In genomic region chr4:152187693-152188092, GRCh38 we compare ENCODE assay signal across 19 cellular contexts.
DNase-seq lines count a peak whose midpoint lies in the region; ATAC-seq and TF ChIP-seq lines count a peak whose summit lies in the region.
"Had no signal": no experiment of that assay in that cellular context is flagged by ENCODE, and none has a peak within 500 bp of the region (broad histone marks: within the 10 kb centered on the region; RNA-seq: fewer than 3 reads in every experiment).

No MANE protein-coding gene starts in this region.

- H3K79me2 ChIP-seq in MM.1S (ENCODE audit: low read length) = no peaks in the 10 kb centered on the region

- H3K4me3 ChIP-seq in BLaER1 treated with 17β-estradiol and CSF1 and Interleukin-3, amounts not matched to agents 10 nM and 100 nM = no peak overlapping the region
- H3K4me3 ChIP-seq in neuronal stem cell (ENCODE audit: low read length in 2 of 2) (no peak overlapping the region), MM.1S (ENCODE audit: low read length) (no peak overlapping the region)

- no peaks in the 10 kb centered on the region for H3K27me3 ChIP-seq in BLaER1 treated with 17β-estradiol and CSF1 and Interleukin-3, amounts not matched to agents 10 nM and 100 nM
- H3K27me3 ChIP-seq in neuronal stem cell (ENCODE audit: control insufficient read depth in 3 of 3, insufficient read depth in 3 of 3, low read depth in 1 of 3, low read length in 3 of 3) (no peaks in the 10 kb centered on the region), MM.1S (replicated peaks; ENCODE audit: insufficient read depth, low read length) (no peaks in the 10 kb centered on the region)

- H2AK5ac ChIP-seq in neuronal stem cell (ENCODE audit: low read depth, low read length) = no peak overlapping the region

- no peaks in the 10 kb centered on the region for H3K9me2 ChIP-seq in MM.1S (replicated peaks; ENCODE audit: insufficient read depth, low read length)
- H3K9me2 ChIP-seq: SK-N-SH had no signal

- peak overlapping the region in 5 of 11 experiments; percentile 37 to 75 (median 69); a peak in 6 of 22 replicates for H3K27ac ChIP-seq in BLaER1 treated with 17β-estradiol and CSF1 and Interleukin-3, amounts not matched to agents 10 nM and 100 nM
- H3K27ac ChIP-seq in neuronal stem cell (replicated peaks; ENCODE audit: low read length) (no peak overlapping the region), MM.1S (ENCODE audit: low read length) (no peak overlapping the region)
- H3K27ac ChIP-seq: HL-60 had no signal

- H4K8ac ChIP-seq in neuronal stem cell (ENCODE audit: low read depth, low read length) = no peak overlapping the region

- peaks cover 0 to 25% (median 20%) of the 10 kb centered on the region in 11 experiments; a peak in 17 of 22 replicates for H3K9me3 ChIP-seq in BLaER1 treated with 17β-estradiol and CSF1 and Interleukin-3, amounts not matched to agents 10 nM and 100 nM (replicated peaks in 1 of 11)
- no peaks in the 10 kb centered on the region for H3K9me3 ChIP-seq in neuronal stem cell (replicated peaks in 1 of 2; ENCODE audit: control insufficient read depth in 2 of 2, insufficient read depth in 1 of 2, low read depth in 1 of 2, low read length in 2 of 2)
- H3K9me3 ChIP-seq in MM.1S (replicated peaks; ENCODE audit: insufficient read depth, low read length) = no peaks in the 10 kb centered on the region
- H3K9me3 ChIP-seq: Caco-2, SK-N-SH had no signal

- H3K18ac ChIP-seq in neuronal stem cell (ENCODE audit: low read length) = peak overlapping the region; percentile 46

- no peak for ATAC-seq in GM21786 (IDR thresholded peaks at IDR 0.05; ENCODE audit: unreplicated experiment)

- no peak overlapping the region for H2BK5ac ChIP-seq in neuronal stem cell (ENCODE audit: low read length)

- no peak overlapping the region for H2BK120ac ChIP-seq in neuronal stem cell (ENCODE audit: low read depth, low read length)

- no peak overlapping the region for H2BK15ac ChIP-seq in neuronal stem cell (ENCODE audit: low read length)

- H3K9ac ChIP-seq in BLaER1 treated with 17β-estradiol and CSF1 and Interleukin-3, amounts not matched to agents 10 nM and 100 nM = peak overlapping the region in 1 of 11 experiments; percentile 21; a peak in 1 of 22 replicates
- H3K9ac ChIP-seq in neuronal stem cell (ENCODE audit: low read depth, low read length, poor library complexity) (no peak overlapping the region), MM.1S (ENCODE audit: low read length) (no peak overlapping the region)
- H3K9ac ChIP-seq: SK-N-SH had no signal

- H3K14ac ChIP-seq in neuronal stem cell (ENCODE audit: low read length) = no peak overlapping the region

- H4K91ac ChIP-seq in neuronal stem cell (ENCODE audit: low read depth, low read length, poor library complexity) = no peak overlapping the region

- H3K4me2 ChIP-seq in BLaER1 treated with 17β-estradiol and CSF1 and Interleukin-3, amounts not matched to agents 10 nM and 100 nM = peak overlapping the region; percentile 60 to 93 (median 86)
- no peak overlapping the region for H3K4me2 ChIP-seq in neuronal stem cell (ENCODE audit: insufficient read depth, low read length, poor library complexity, severe bottlenecking)
- no peak overlapping the region for H3K4me2 ChIP-seq in MM.1S (ENCODE audit: low read depth, low read length)
- H3K4me2 ChIP-seq: SK-N-SH had no signal

- no peaks in the 10 kb centered on the region for H3K36me3 ChIP-seq in BLaER1 treated with 17β-estradiol and CSF1 and Interleukin-3, amounts not matched to agents 10 nM and 100 nM
- H3K36me3 ChIP-seq in neuronal stem cell (replicated peaks in 1 of 2; ENCODE audit: control insufficient read depth in 2 of 2, insufficient read depth in 2 of 2, low read length in 2 of 2) = no peaks in the 10 kb centered on the region
- H3K36me3 ChIP-seq in MM.1S (replicated peaks; ENCODE audit: insufficient read depth, low read length) = no peaks in the 10 kb centered on the region

- H2BK12ac ChIP-seq in neuronal stem cell (ENCODE audit: low read length) = no peak overlapping the region

- no peak overlapping the region for H3K23ac ChIP-seq in neuronal stem cell (ENCODE audit: low read depth, low read length, poor library complexity)

- no peak for TF ChIP-seq CTCF in MM.1S (IDR thresholded peaks at IDR 0.05; ENCODE audit: low read length)

- H3K4me1 ChIP-seq in BLaER1 treated with 17β-estradiol and CSF1 and Interleukin-3, amounts not matched to agents 10 nM and 100 nM = peaks cover 89 to 100% (median 95%) of the 10 kb centered on the region in 10 experiments
- peaks cover 4 to 8% of the 10 kb centered on the region in 2 donors for H3K4me1 ChIP-seq in neuronal stem cell (ENCODE audit: control insufficient read depth in 2 of 2, insufficient read depth in 1 of 2, low read depth in 1 of 2, low read length in 2 of 2)
- H3K4me1 ChIP-seq in MM.1S (ENCODE audit: low read length) = peaks cover 24% of the 10 kb centered on the region
- H3K4me1 ChIP-seq: Caco-2 had no signal

- H4K20me1 ChIP-seq in BLaER1 treated with 17β-estradiol and CSF1 and Interleukin-3, amounts not matched to agents 10 nM and 100 nM = no peaks in the 10 kb centered on the region
- no peaks in the 10 kb centered on the region for H4K20me1 ChIP-seq in MM.1S (ENCODE audit: insufficient read depth, low read length)

- H2AFZ ChIP-seq in neuronal stem cell (ENCODE audit: low read length) = no peak overlapping the region
- no peak overlapping the region for H2AFZ ChIP-seq in MM.1S (ENCODE audit: low read length)

- no peak overlapping the region for H3K4ac ChIP-seq in neuronal stem cell (ENCODE audit: low read length)

- DNase-seq in HT1080 (ENCODE audit: low read depth) = peak; percentile 17
- peak; percentile 39 for DNase-seq in astrocyte of the hippocampus (ENCODE audit: low read depth, low spot score)
- no peak for DNase-seq in neuronal stem cell (ENCODE audit: low spot score)
- DNase-seq in stimulated activated naive CD4-positive, alpha-beta T cell treated with Interleukin-2 at 50 U/mL for 16 hours (lab: John Stamatoyannopoulos, UW) = no peak
- DNase-seq in MM.1S = no peak
- DNase-seq in NK-92 (lab: John Stamatoyannopoulos, UW; ENCODE audit: unreplicated experiment) = no peak
- DNase-seq: Caco-2; CD4-positive, alpha-beta T cell; MV-4-11; NCI-H187; NCI-H2107; NCI-H510A; NCI-H774; RPMI8226; SHP77 treated with DMSO at 0.1 percent for 48 hours; SK-N-SH had no signal

- WGBS in neuronal stem cell (ENCODE audit: extremely low coverage in 2 of 2, insufficient read length in 2 of 2, insufficient replicate concordance in 1 of 2), 2 donors = no CpG with 5 or more reads among the region's 3 CpGs

- no peaks in the 10 kb centered on the region for H3K79me1 ChIP-seq in neuronal stem cell (ENCODE audit: low read depth, low read length)

- H3F3A ChIP-seq in MM.1S (ENCODE audit: insufficient read depth, low read length) = peaks cover 8% of the 10 kb centered on the region

Comparison
In these comparisons a context has a peak if more than half of its experiments do, and no peak if none do; other contexts are left out.
1. H3K4me2 ChIP-seq: peak in BLaER1 treated with 17β-estradiol and CSF1 and Interleukin-3, amounts not matched to agents 10 nM and 100 nM (11 of 11); none in neuronal stem cell (single experiment) and MM.1S (single experiment).
2. DNase-seq: peak in HT1080 (single experiment) and astrocyte of the hippocampus (single experiment); none in neuronal stem cell (single experiment), stimulated activated naive CD4-positive, alpha-beta T cell treated with Interleukin-2 at 50 U/mL for 16 hours (single experiment), MM.1S (single experiment) and NK-92 (single experiment).